In the genomic region with DNA sequence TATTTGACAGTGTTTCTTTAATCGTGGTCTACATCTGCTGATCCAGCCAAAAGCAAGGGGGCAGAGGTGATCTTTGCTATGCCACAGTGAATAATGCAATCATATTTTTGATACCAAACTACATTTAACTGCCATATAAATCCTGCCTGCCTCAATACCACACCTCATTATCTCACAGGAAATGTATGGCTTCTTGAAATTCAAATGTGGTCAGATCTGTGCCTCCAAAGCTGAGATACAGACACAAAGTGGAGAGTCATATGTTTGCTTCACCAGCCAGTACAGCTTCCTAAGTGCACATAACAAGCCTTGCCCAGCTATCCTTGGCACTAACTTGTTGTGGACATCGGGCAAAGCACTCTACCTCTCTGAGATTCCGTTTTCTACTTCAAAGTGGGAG, we compare ENCODE assay signal across 19 cellular contexts.
DNase-seq lines count a peak whose midpoint lies in the region; ATAC-seq and TF ChIP-seq lines count a peak whose summit lies in the region.
"Had no signal": no experiment of that assay in that cellular context is flagged by ENCODE, and none has a peak within 500 bp of the region (broad histone marks: within the 10 kb centered on the region; RNA-seq: fewer than 3 reads in every experiment).

No MANE protein-coding gene starts in this region.

- in situ Hi-C loops in SK-MEL-5 (cut with HindIII; ENCODE audit: low pct_unique_long_range_greater_than_20kb, low sequenced_read_pairs): no loop called here

- no peak for TF ChIP-seq POLR2A in esophagus squamous epithelium (IDR thresholded peaks at IDR 0.05)

- no peaks in the 10 kb centered on the region for H3K27me3 Mint-ChIP-seq in Calu3 (ENCODE audit: unreplicated experiment)
- H3K27me3 Mint-ChIP-seq in effector memory CD8-positive, alpha-beta T cell: peaks cover 40 to 50% of the 10 kb centered on the region in 2 donors
- peaks cover 20 to 34% of the 10 kb centered on the region in 2 donors for H3K27me3 Mint-ChIP-seq in natural killer cell (ENCODE audit: low read depth in 2 of 2)

- peaks cover 0 to 20% (median 0%) of the 10 kb centered on the region in 4 donors for H3K27me3 ChIP-seq in esophagus squamous epithelium
- H3K27me3 ChIP-seq: MG63 had no signal

- H3K27ac Mint-ChIP-seq in Calu3 (ENCODE audit: unreplicated experiment) (peak overlapping the region; percentile 58), natural killer cell (peak overlapping the region in 1 of 2 donors; percentile 33)
- H3K27ac Mint-ChIP-seq in effector memory CD8-positive, alpha-beta T cell: no peak overlapping the region
- H3K27ac Mint-ChIP-seq: CD4-positive, alpha-beta T cell had no signal

- no peaks in the 10 kb centered on the region for H3K4me1 ChIP-seq in esophagus squamous epithelium

- no peaks in the 10 kb centered on the region for H3K9me3 ChIP-seq in esophagus squamous epithelium
- H3K9me3 ChIP-seq: MG63 had no signal

- H3K4me1 Mint-ChIP-seq in Calu3 (ENCODE audit: low read depth, unreplicated experiment): peaks cover 23% of the 10 kb centered on the region
- H3K4me1 Mint-ChIP-seq in effector memory CD8-positive, alpha-beta T cell (ENCODE audit: low read depth in 2 of 2): peaks cover 3 to 11% of the 10 kb centered on the region in 2 donors
- peaks cover 25 to 32% of the 10 kb centered on the region in 2 donors for H3K4me1 Mint-ChIP-seq in natural killer cell

- peak; percentile 74 for ATAC-seq in effector memory CD8-positive, alpha-beta T cell (replicated peaks)
- peak; percentile 31 to 82 (median 69) for ATAC-seq in natural killer cell
- ATAC-seq in stimulated activated naive CD8-positive, alpha-beta T cell treated with anti-CD3 and anti-CD28 coated beads, Interleukin-15, Interleukin-2, amounts not matched to agents 100 U/mL and 50 U/mL, for 24 hours: no peak
- ATAC-seq: Panc1 had no signal

- CTCF ChIA-PET in Calu3 (lab: Charles Lee): interaction anchor here (0.6 kb wide), 1 partner anchor 637 kb away, joined by 6 read pairs; no protein-coding TSS in a partner anchor

- H3K4me3 Mint-ChIP-seq in Calu3 (ENCODE audit: low read depth, unreplicated experiment) (no peak overlapping the region), natural killer cell (peak overlapping the region; percentile 49)
- H3K4me3 Mint-ChIP-seq in effector memory CD8-positive, alpha-beta T cell: peak overlapping the region in 1 of 2 donors; percentile 1
- H3K4me3 Mint-ChIP-seq: CD4-positive, alpha-beta T cell had no signal

- intact Hi-C loops in Calu3 (cut with micrococcal nuclease; ENCODE audit: unreplicated experiment): loop anchor here (2.0 to 5.0 kb wide), 2 partner anchors 90 to 260 kb away; no protein-coding TSS in a partner anchor
- intact Hi-C loops in natural killer cell (cut with micrococcal nuclease): no loop called here
- intact Hi-C loops in esophagus squamous epithelium (cut with DNase I): no loop called here

- BruUV-seq in Calu3 (replicated peaks; lab: Mats Ljungman, UMichigan): no TSS peak

- DNase-seq in Calu3 (no peak), SK-MEL-5 (ENCODE audit: low read depth, low spot score) (peak; percentile 22), natural killer cell (no peak), retina (no peak), esophagus squamous epithelium (lab: John Stamatoyannopoulos, UW) (no peak)
- no peak for DNase-seq in effector memory CD8-positive, alpha-beta T cell
- DNase-seq in stimulated activated naive CD8-positive, alpha-beta T cell treated with anti-CD3 and anti-CD28 coated beads, Interleukin-15, Interleukin-2, amounts not matched to agents 100 U/mL and 50 U/mL, for 24 hours: no peak
- DNase-seq in stimulated activated CD4-positive, alpha-beta T cell treated with anti-CD3 and anti-CD28 coated beads, Interleukin-2, amount 100 ng/mL, for 48 hours: no peak
- DNase-seq: CD4-positive, alpha-beta T cell; DMS79 treated with DMSO at 0.1 percent for 48 hours; MG63; NCI-H1092 treated with DMSO at 0.1 percent for 48 hours; NCI-H1694 treated with DMSO at 0.1 percent for 48 hours; NCI-H2171; NCI-H774; Right ventricle myocardium superior had no signal

- H3K27ac ChIP-seq in esophagus squamous epithelium: no peak overlapping the region
- H3K27ac ChIP-seq: HL-60, KMS-11 had no signal

- no peak overlapping the region for H3K4me3 ChIP-seq in esophagus squamous epithelium
- H3K4me3 ChIP-seq: MG63 had no signal

- H3K36me3 ChIP-seq in esophagus squamous epithelium: no peaks in the 10 kb centered on the region
- H3K36me3 ChIP-seq: MG63 had no signal

- 42 to 81% methylated on average over 3 of the region's 3 CpGs for WGBS in esophagus squamous epithelium, 2 donors

- no peaks in the 10 kb centered on the region for H3K36me3 Mint-ChIP-seq in Calu3 (ENCODE audit: insufficient read depth, unreplicated experiment)
- no peaks in the 10 kb centered on the region for H3K36me3 Mint-ChIP-seq in effector memory CD8-positive, alpha-beta T cell (ENCODE audit: insufficient read depth)
- H3K36me3 Mint-ChIP-seq in natural killer cell: no peaks in the 10 kb centered on the region

- TF ChIP-seq CTCF in Calu3 (IDR thresholded peaks at IDR 0.05; ENCODE audit: unreplicated experiment) (no peak), natural killer cell (IDR thresholded peaks at IDR 0.05) (no peak), esophagus squamous epithelium (IDR thresholded peaks at IDR 0.05) (no peak)

- H3K9me3 Mint-ChIP-seq in Calu3 (ENCODE audit: low read depth, unreplicated experiment) (no peaks in the 10 kb centered on the region), natural killer cell (no peaks in the 10 kb centered on the region)
- peaks cover 0 to 1% of the 10 kb centered on the region in 2 donors for H3K9me3 Mint-ChIP-seq in effector memory CD8-positive, alpha-beta T cell
- H3K9me3 Mint-ChIP-seq: CD4-positive, alpha-beta T cell had no signal
